Comparison of ENCODE assay signal across 10 cellular contexts in genomic region chr11:1073261-1073724, GRCh38. TPM values are rescaled to one million over a fixed set of nuclear protein-coding genes. Genes with fewer than 3 reads are reported as not detected.
DNase-seq lines count a peak whose midpoint lies in the region; ATAC-seq and TF ChIP-seq lines count a peak whose summit lies in the region.
"Had no signal": no experiment of that assay in that cellular context is flagged by ENCODE, and none has a peak within 500 bp of the region (broad histone marks: within the 10 kb centered on the region; RNA-seq: fewer than 3 reads in every experiment).

No MANE protein-coding gene starts in this region.

- no peak overlapping the region for H3K27ac Mint-ChIP-seq in activated CD4-positive, alpha-beta memory T cell treated with anti-CD3 and anti-CD28 coated beads for 36 hours
- H3K27ac Mint-ChIP-seq: stimulated activated effector memory CD8-positive, alpha-beta T cell treated with anti-CD3 and anti-CD28 coated beads, Interleukin-12 subunit alpha, Interleukin-12 subunit beta, amount 100 ng/mL, for 72 hours; T-cell had no signal

- TF ChIP-seq CTCF in HFF-Myc (IDR thresholded peaks at IDR 0.05; ENCODE audit: low read depth, low read length, missing control alignments) (no peak), RWPE2 (IDR thresholded peaks at IDR 0.05; ENCODE audit: poor library complexity, severe bottlenecking) (no peak), sigmoid colon (IDR thresholded peaks at IDR 0.05) (no peak)

- H3K9me3 ChIP-seq in RWPE2 (ENCODE audit: severe bottlenecking): no peaks in the 10 kb centered on the region
- no peaks in the 10 kb centered on the region for H3K9me3 ChIP-seq in sigmoid colon

- H3K4me3 ChIP-seq in HFF-Myc (replicated peaks; ENCODE audit: low read depth, low read length) (no peak overlapping the region), RWPE2 (ENCODE audit: severe bottlenecking) (no peak overlapping the region), sigmoid colon (no peak overlapping the region)

- no peaks in the 10 kb centered on the region for H3K4me1 Mint-ChIP-seq in activated CD4-positive, alpha-beta memory T cell treated with anti-CD3 and anti-CD28 coated beads for 36 hours (ENCODE audit: low read depth)
- H3K4me1 Mint-ChIP-seq: stimulated activated effector memory CD8-positive, alpha-beta T cell treated with anti-CD3 and anti-CD28 coated beads, Interleukin-12 subunit alpha, Interleukin-12 subunit beta, amount 100 ng/mL, for 72 hours; T-cell had no signal

- POLR2A ChIA-PET in activated CD4-positive, alpha-beta memory T cell treated with anti-CD3 and anti-CD28 coated beads for 36 hours (lab: Charles Lee): no interaction called here

- no peaks in the 10 kb centered on the region for H3K9me3 Mint-ChIP-seq in activated CD4-positive, alpha-beta memory T cell treated with anti-CD3 and anti-CD28 coated beads for 36 hours
- H3K9me3 Mint-ChIP-seq: stimulated activated effector memory CD8-positive, alpha-beta T cell treated with anti-CD3 and anti-CD28 coated beads, Interleukin-12 subunit alpha, Interleukin-12 subunit beta, amount 100 ng/mL, for 72 hours; T-cell had no signal

- intact Hi-C loops in Right ventricle myocardium superior (cut with DNase I): no loop called here
- intact Hi-C loops in sigmoid colon (cut with DNase I): no loop called here
- intact Hi-C loops in activated CD4-positive, alpha-beta memory T cell treated with anti-CD3 and anti-CD28 coated beads for 36 hours (cut with micrococcal nuclease): no loop called here

- peak overlapping the region; percentile 14 for H3K27ac ChIP-seq in RWPE2 (ENCODE audit: poor library complexity, severe bottlenecking)
- H3K27ac ChIP-seq in sigmoid colon: no peak overlapping the region

- H3K27me3 Mint-ChIP-seq in activated CD4-positive, alpha-beta memory T cell treated with anti-CD3 and anti-CD28 coated beads for 36 hours: peaks cover 2% of the 10 kb centered on the region

- H3K27me3 ChIP-seq in RWPE2 (ENCODE audit: insufficient read depth, poor library complexity, severe bottlenecking): no peaks in the 10 kb centered on the region
- peaks cover 0 to 49% (median 4%) of the 10 kb centered on the region in 3 donors for H3K27me3 ChIP-seq in sigmoid colon

- no peak for TF ChIP-seq POLR2A in sigmoid colon (IDR thresholded peaks at IDR 0.05)

- no peaks in the 10 kb centered on the region for H3K36me3 Mint-ChIP-seq in activated CD4-positive, alpha-beta memory T cell treated with anti-CD3 and anti-CD28 coated beads for 36 hours
- H3K36me3 Mint-ChIP-seq: stimulated activated effector memory CD8-positive, alpha-beta T cell treated with anti-CD3 and anti-CD28 coated beads, Interleukin-12 subunit alpha, Interleukin-12 subunit beta, amount 100 ng/mL, for 72 hours; T-cell had no signal

- TF ChIP-seq EP300 in sigmoid colon (IDR thresholded peaks at IDR 0.05): no peak

- DNase-seq in HFF-Myc (ENCODE audit: extremely low read depth, low read depth) (peak; percentile 4), RWPE2 (ENCODE audit: low spot score) (peak; percentile 70), Right ventricle myocardium superior (peak; percentile 68), sigmoid colon (peak; percentile 70)
- no peak for DNase-seq in activated CD4-positive, alpha-beta memory T cell treated with anti-CD3 and anti-CD28 coated beads for 36 hours
- DNase-seq in activated CD4-positive, alpha-beta T cell treated with anti-CD3 and anti-CD28 coated beads, Interleukin-2, amount 50 U/mL, for 48 hours: no peak
- DNase-seq: T-cell had no signal

- H3K36me3 ChIP-seq in RWPE2 (ENCODE audit: low read depth) (no peaks in the 10 kb centered on the region), sigmoid colon (no peaks in the 10 kb centered on the region)

- H3K4me3 Mint-ChIP-seq in activated CD4-positive, alpha-beta memory T cell treated with anti-CD3 and anti-CD28 coated beads for 36 hours: no peak overlapping the region
- H3K4me3 Mint-ChIP-seq: stimulated activated effector memory CD8-positive, alpha-beta T cell treated with anti-CD3 and anti-CD28 coated beads, Interleukin-12 subunit alpha, Interleukin-12 subunit beta, amount 100 ng/mL, for 72 hours; T-cell had no signal

- 15 to 39% methylated on average over 13 of the region's 13 CpGs for WGBS in sigmoid colon, 2 donors

- peaks cover 16% of the 10 kb centered on the region for H3K4me1 ChIP-seq in RWPE2 (ENCODE audit: insufficient read depth, poor library complexity, severe bottlenecking)
- H3K4me1 ChIP-seq in sigmoid colon: no peaks in the 10 kb centered on the region

- CTCF ChIA-PET in activated CD4-positive, alpha-beta memory T cell treated with anti-CD3 and anti-CD28 coated beads for 36 hours (lab: Charles Lee): no interaction called here

- ATAC-seq in RWPE2 (ENCODE audit: low read depth) (peak; percentile 74), Right ventricle myocardium superior (ENCODE audit: poor library complexity) (peak; percentile 72), HG03469 (IDR thresholded peaks at IDR 0.05; ENCODE audit: unreplicated experiment) (no peak), GM18909 (IDR thresholded peaks at IDR 0.05; ENCODE audit: poor library complexity, unreplicated experiment) (no peak)
- ATAC-seq: stimulated activated effector memory CD8-positive, alpha-beta T cell treated with anti-CD3 and anti-CD28 coated beads, Interleukin-12 subunit alpha, Interleukin-12 subunit beta, amount 100 ng/mL, for 72 hours; T-cell had no signal

RNA-seq across cellular contexts. Expression of gene MUC2, which starts 1.4 kb away (rescaled TPM):
- total RNA-seq in Right ventricle myocardium superior (not detected), sigmoid colon (1 to 10 TPM in 3 of 4 donors, not detected in 1; 2.5 to 8.0 (median 2.9) TPM)
- polyA plus RNA-seq in sigmoid colon: 100 to 1,000 TPM in 1 of 3 donors, 10 to 100 TPM in 2; 22.8 to 248 (median 40.2) TPM
- total RNA-seq in activated CD4-positive, alpha-beta memory T cell treated with anti-CD3 and anti-CD28 coated beads for 36 hours: not detected

RNA-seq across cellular contexts. Expression of gene MUC6, which starts 36.8 kb away (rescaled TPM):
- total RNA-seq in Right ventricle myocardium superior (not detected), sigmoid colon (not detected)
- polyA plus RNA-seq in sigmoid colon: under 1 TPM in 2 of 3 donors, not detected in 1; under 0.01 to 0.04 TPM
- total RNA-seq in activated CD4-positive, alpha-beta memory T cell treated with anti-CD3 and anti-CD28 coated beads for 36 hours: not detected

Comparison
In these comparisons a context has a peak if more than half of its experiments do, and no peak if none do; other contexts are left out.
1. DNase-seq: peak in HFF-Myc (single experiment), RWPE2 (single experiment), Right ventricle myocardium superior (single experiment) and sigmoid colon (single experiment); none in activated CD4-positive, alpha-beta memory T cell treated with anti-CD3 and anti-CD28 coated beads for 36 hours (single experiment) and activated CD4-positive, alpha-beta T cell treated with anti-CD3 and anti-CD28 coated beads, Interleukin-2, amount 50 U/mL, for 48 hours (0 of 2).
2. ATAC-seq: peak in RWPE2 (single experiment) and Right ventricle myocardium superior (single experiment); none in HG03469 (single experiment) and GM18909 (single experiment).